22 cellular contexts compared by ENCODE assay signal in genomic region chr10:58773942-58774341, GRCh38.
"Had no signal": no experiment of that assay in that cellular context is flagged by ENCODE, and none has a peak within 500 bp of the region (broad histone marks: within the 10 kb centered on the region; RNA-seq: fewer than 3 reads in every experiment).

No MANE protein-coding gene starts in this region.

- H3K27ac ChIP-seq: epithelial cell of prostate, pancreas, suprapubic skin had no signal

- ATAC-seq: natural killer cell, right cardiac atrium, WTC11 had no signal

- DNase-seq: activated CD4-positive, alpha-beta T cell treated with anti-CD3 and anti-CD28 coated beads, Interleukin-2, amount 50 U/mL, for 4 hours; activated CD8-positive, alpha-beta memory T cell treated with anti-CD3 and anti-CD28 coated beads for 24 hours; activated CD8-positive, alpha-beta memory T cell treated with anti-CD3 and anti-CD28 coated beads, Interleukin-2, amount 50 U/mL, for 4 hours; activated naive CD4-positive, alpha-beta T cell; activated T-cell treated with anti-CD3 and anti-CD28 coated beads, Interleukin-2, amount 50 U/mL, for 24 hours; endodermal cell; kidney glomerular epithelial cell; left ventricle myocardium superior; mammary epithelial cell; midbrain; natural killer cell; pancreas; stimulated activated CD4-positive, alpha-beta T cell treated with anti-CD3 and anti-CD28 coated beads, Interleukin-1b, Interleukin-23, amount 100 ng/mL, for 48 hours; T-helper 9 cell had no signal

- H3K4me1 ChIP-seq: pancreas had no signal

- H3K9me3 ChIP-seq: pancreas, suprapubic skin, tibial nerve had no signal

- H3K4me3 ChIP-seq: coronary artery, pancreas, skin epidermis, suprapubic skin, tibial nerve had no signal

- H3K27me3 ChIP-seq: pancreas, suprapubic skin, tibial nerve had no signal

- H3K36me3 ChIP-seq: pancreas, suprapubic skin, tibial nerve had no signal

- FAIRE-seq: bronchial epithelial cell, pancreas had no signal
